Comparison of ENCODE assay signal across 1 cellular context in genomic region chr1:32742132-32742947, GRCh38.
TF ChIP-seq lines count a peak whose summit lies in the region.

No MANE protein-coding gene starts in this region.

TF ChIP-seq in HEK293, 187 proteins besides CTCF, POLR2A, EP300 and RAD21 (continued from another document and continues in another):
- TF ChIP-seq ZSCAN18 (tag by site-specific recombination; IDR thresholded peaks at IDR 0.05): no peak
- no peak for TF ChIP-seq ZSCAN23 (tag by site-specific recombination; IDR thresholded peaks at IDR 0.05)
- TF ChIP-seq ZBTB6 (tag by site-specific recombination; IDR thresholded peaks at IDR 0.05): no peak
- TF ChIP-seq ZNF785 (tag by site-specific recombination; IDR thresholded peaks at IDR 0.05): no peak
- no peak for TF ChIP-seq PRDM2 (tag by site-specific recombination; IDR thresholded peaks at IDR 0.05; ENCODE audit: borderline replicate concordance)
- TF ChIP-seq ZNF157 (tag by site-specific recombination; IDR thresholded peaks at IDR 0.05): no peak
- no peak for TF ChIP-seq PRDM4 (tag by site-specific recombination; IDR thresholded peaks at IDR 0.05)
- no peak for TF ChIP-seq AEBP2 (tag by site-specific recombination; IDR thresholded peaks at IDR 0.05; ENCODE audit: borderline replicate concordance)
- no peak for TF ChIP-seq ZNF214 (tag by site-specific recombination; IDR thresholded peaks at IDR 0.05; ENCODE audit: borderline replicate concordance)
- TF ChIP-seq MEIS1 (CRISPR knock-in tag; IDR thresholded peaks at IDR 0.05; ENCODE audit: borderline replicate concordance): no peak
- no peak for TF ChIP-seq TSHZ1 (tag by site-specific recombination; IDR thresholded peaks at IDR 0.05; ENCODE audit: borderline replicate concordance)
- TF ChIP-seq PATZ1 (tag by site-specific recombination; IDR thresholded peaks at IDR 0.05): peak; percentile 90
- TF ChIP-seq ZNF624 (tag by site-specific recombination; IDR thresholded peaks at IDR 0.05): no peak
- TF ChIP-seq ZIC2 (tag by site-specific recombination; IDR thresholded peaks at IDR 0.05): peak; percentile 92
- TF ChIP-seq ZNF768 (tag by site-specific recombination; IDR thresholded peaks at IDR 0.05): no peak
- TF ChIP-seq ZNF366 (tag by site-specific recombination; conservative IDR thresholded peaks at IDR 0.05): no peak
- TF ChIP-seq ZNF514 (tag by site-specific recombination; IDR thresholded peaks at IDR 0.05): no peak
- no peak for TF ChIP-seq ZNF654 (tag by site-specific recombination; IDR thresholded peaks at IDR 0.05; ENCODE audit: low read depth)
- no peak for TF ChIP-seq ZNF530 (tag by site-specific recombination; IDR thresholded peaks at IDR 0.05; ENCODE audit: low read depth)
- TF ChIP-seq ZNF416 (tag by site-specific recombination; IDR thresholded peaks at IDR 0.05): no peak
- TF ChIP-seq INSM2 (tag by site-specific recombination; IDR thresholded peaks at IDR 0.05): no peak
- no peak for TF ChIP-seq ZSCAN5A (tag by site-specific recombination; IDR thresholded peaks at IDR 0.05)
- TF ChIP-seq ZNF664 (tag by site-specific recombination; IDR thresholded peaks at IDR 0.05): no peak
- TF ChIP-seq FEZF1 (tag by site-specific recombination; IDR thresholded peaks at IDR 0.05): no peak
- no peak for TF ChIP-seq ZNF747 (tag by site-specific recombination; IDR thresholded peaks at IDR 0.05)
- TF ChIP-seq ZNF169 (tag by site-specific recombination; IDR thresholded peaks at IDR 0.05): no peak
- TF ChIP-seq ZNF433 (tag by site-specific recombination; IDR thresholded peaks at IDR 0.05; ENCODE audit: low read depth): no peak
- TF ChIP-seq ZNF354C (tag by site-specific recombination; IDR thresholded peaks at IDR 0.05; ENCODE audit: borderline replicate concordance, low read depth): no peak
- no peak for TF ChIP-seq ZNF585B (tag by site-specific recombination; IDR thresholded peaks at IDR 0.05)
- TF ChIP-seq ZNF48 (tag by site-specific recombination; IDR thresholded peaks at IDR 0.05): no peak
- no peak for TF ChIP-seq HOXA7 (CRISPR knock-in tag; IDR thresholded peaks at IDR 0.05; ENCODE audit: borderline replicate concordance)
- TF ChIP-seq ZNF776 (tag by site-specific recombination; IDR thresholded peaks at IDR 0.05; ENCODE audit: borderline replicate concordance): no peak
- TF ChIP-seq ZNF626 (tag by site-specific recombination; IDR thresholded peaks at IDR 0.05): no peak
- peak; percentile 99 for TF ChIP-seq GLIS2 (tag by site-specific recombination; IDR thresholded peaks at IDR 0.05)
- TF ChIP-seq ZNF629 (tag by site-specific recombination; IDR thresholded peaks at IDR 0.05): no peak
- no peak for TF ChIP-seq ZSCAN30 (tag by site-specific recombination; IDR thresholded peaks at IDR 0.05)
- no peak for TF ChIP-seq HOXD13 (CRISPR knock-in tag; IDR thresholded peaks at IDR 0.05; ENCODE audit: borderline replicate concordance)
- no peak for TF ChIP-seq ZNF623 (tag by site-specific recombination; IDR thresholded peaks at IDR 0.05)
- peak; percentile 63 for TF ChIP-seq BCL11B (tag by site-specific recombination; IDR thresholded peaks at IDR 0.05; ENCODE audit: low read depth)
- no peak for TF ChIP-seq SP3 (tag by site-specific recombination; IDR thresholded peaks at IDR 0.05)
- TF ChIP-seq TRIM28 (IDR thresholded peaks at IDR 0.05; ENCODE audit: borderline replicate concordance, low read length): no peak
